Comparison of ENCODE assay signal across 1 cellular context in genomic region chr9:128043467-128043868, GRCh38.
TF ChIP-seq lines count a peak whose summit lies in the region.

No MANE protein-coding gene starts in this region.

TF ChIP-seq in HepG2, 621 proteins besides CTCF, POLR2A, EP300 and RAD21 (continued from another document and continues in another):
- TF ChIP-seq, protein P1, sequence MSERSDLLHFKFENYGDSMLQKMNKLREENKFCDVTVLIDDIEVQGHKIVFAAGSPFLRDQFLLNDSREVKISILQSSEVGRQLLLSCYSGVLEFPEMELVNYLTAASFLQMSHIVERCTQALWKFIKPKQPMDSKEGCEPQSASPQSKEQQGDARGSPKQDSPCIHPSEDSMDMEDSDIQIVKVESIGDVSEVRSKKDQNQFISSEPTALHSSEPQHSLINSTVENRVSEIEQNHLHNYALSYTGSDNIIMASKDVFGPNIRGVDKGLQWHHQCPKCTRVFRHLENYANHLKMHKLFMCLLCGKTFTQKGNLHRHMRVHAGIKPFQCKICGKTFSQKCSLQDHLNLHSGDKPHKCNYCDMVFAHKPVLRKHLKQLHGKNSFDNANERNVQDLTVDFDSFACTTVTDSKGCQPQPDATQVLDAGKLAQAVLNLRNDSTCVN (CRISPR knock-in tag; IDR thresholded peaks at IDR 0.05; ENCODE audit: borderline replicate concordance): peak; percentile 74; the same call in 1 of the 2 replicates
- TF ChIP-seq ZNF660 (CRISPR knock-in tag; IDR thresholded peaks at IDR 0.05; ENCODE audit: borderline replicate concordance, low read depth) (no peak), NFKBIZ (CRISPR knock-in tag; IDR thresholded peaks at IDR 0.05) (no peak), REXO4 (CRISPR knock-in tag; IDR thresholded peaks at IDR 0.05; ENCODE audit: borderline replicate concordance) (no peak), ZMYM2 (CRISPR knock-in tag; IDR thresholded peaks at IDR 0.05) (peak; percentile 76), JUNB (CRISPR knock-in tag; IDR thresholded peaks at IDR 0.05; ENCODE audit: borderline replicate concordance) (no peak), ZFY (CRISPR knock-in tag; IDR thresholded peaks at IDR 0.05) (peak; percentile 34; the same call in 1 of the 2 replicates), GZF1 (CRISPR knock-in tag; IDR thresholded peaks at IDR 0.05) (no peak), STAT5B (CRISPR knock-in tag; IDR thresholded peaks at IDR 0.05) (no peak), ZNF350 (CRISPR knock-in tag; IDR thresholded peaks at IDR 0.05; ENCODE audit: borderline replicate concordance, low read depth) (peak; percentile 58; the same call in 1 of the 2 replicates), MAFG (CRISPR knock-in tag; IDR thresholded peaks at IDR 0.05) (no peak), SMARCC2 (IDR thresholded peaks at IDR 0.05) (no peak), ZNF510 (CRISPR knock-in tag; IDR thresholded peaks at IDR 0.05; ENCODE audit: low read depth) (no peak), CBX1 (IDR thresholded peaks at IDR 0.05; ENCODE audit: low read depth) (no peak), ZNF264 (CRISPR knock-in tag; IDR thresholded peaks at IDR 0.05) (no peak), ZC3H4 (CRISPR knock-in tag; IDR thresholded peaks at IDR 0.05; ENCODE audit: borderline replicate concordance) (no peak), ASH2L (IDR thresholded peaks at IDR 0.05; ENCODE audit: insufficient read length, low read depth, low read length) (no peak), CREB1 (IDR thresholded peaks at IDR 0.05) (no peak), CREB1 (CRISPR knock-in tag; IDR thresholded peaks at IDR 0.05) (peak; percentile 35; the same call in 1 of the 2 replicates), ETV6 (CRISPR knock-in tag; conservative IDR thresholded peaks at IDR 0.05) (no peak), KIAA2018 (CRISPR knock-in tag; IDR thresholded peaks at IDR 0.05; ENCODE audit: borderline replicate concordance) (no peak), ATM (IDR thresholded peaks at IDR 0.05; ENCODE audit: borderline replicate concordance) (no peak), TEAD2 (CRISPR knock-in tag; IDR thresholded peaks at IDR 0.05) (no peak), PCBP1 (IDR thresholded peaks at IDR 0.05; ENCODE audit: borderline replicate concordance, low read depth, low read length) (no peak), IRF9 (CRISPR knock-in tag; IDR thresholded peaks at IDR 0.05; ENCODE audit: borderline replicate concordance) (no peak), NFYB (CRISPR knock-in tag; IDR thresholded peaks at IDR 0.05) (no peak), ZNF839 (CRISPR knock-in tag; IDR thresholded peaks at IDR 0.05; ENCODE audit: borderline replicate concordance) (no peak)
- TF ChIP-seq, protein P2, sequence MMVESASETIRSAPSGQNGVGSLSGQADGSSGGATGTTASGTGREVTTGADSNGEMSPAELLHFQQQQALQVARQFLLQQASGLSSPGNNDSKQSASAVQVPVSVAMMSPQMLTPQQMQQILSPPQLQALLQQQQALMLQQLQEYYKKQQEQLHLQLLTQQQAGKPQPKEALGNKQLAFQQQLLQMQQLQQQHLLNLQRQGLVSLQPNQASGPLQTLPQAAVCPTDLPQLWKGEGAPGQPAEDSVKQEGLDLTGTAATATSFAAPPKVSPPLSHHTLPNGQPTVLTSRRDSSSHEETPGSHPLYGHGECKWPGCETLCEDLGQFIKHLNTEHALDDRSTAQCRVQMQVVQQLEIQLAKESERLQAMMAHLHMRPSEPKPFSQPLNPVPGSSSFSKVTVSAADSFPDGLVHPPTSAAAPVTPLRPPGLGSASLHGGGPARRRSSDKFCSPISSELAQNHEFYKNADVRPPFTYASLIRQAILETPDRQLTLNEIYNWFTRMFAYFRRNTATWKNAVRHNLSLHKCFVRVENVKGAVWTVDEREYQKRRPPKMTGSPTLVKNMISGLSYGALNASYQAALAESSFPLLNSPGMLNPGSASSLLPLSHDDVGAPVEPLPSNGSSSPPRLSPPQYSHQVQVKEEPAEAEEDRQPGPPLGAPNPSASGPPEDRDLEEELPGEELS (CRISPR knock-in tag; IDR thresholded peaks at IDR 0.05): no peak
- TF ChIP-seq, protein P3, sequence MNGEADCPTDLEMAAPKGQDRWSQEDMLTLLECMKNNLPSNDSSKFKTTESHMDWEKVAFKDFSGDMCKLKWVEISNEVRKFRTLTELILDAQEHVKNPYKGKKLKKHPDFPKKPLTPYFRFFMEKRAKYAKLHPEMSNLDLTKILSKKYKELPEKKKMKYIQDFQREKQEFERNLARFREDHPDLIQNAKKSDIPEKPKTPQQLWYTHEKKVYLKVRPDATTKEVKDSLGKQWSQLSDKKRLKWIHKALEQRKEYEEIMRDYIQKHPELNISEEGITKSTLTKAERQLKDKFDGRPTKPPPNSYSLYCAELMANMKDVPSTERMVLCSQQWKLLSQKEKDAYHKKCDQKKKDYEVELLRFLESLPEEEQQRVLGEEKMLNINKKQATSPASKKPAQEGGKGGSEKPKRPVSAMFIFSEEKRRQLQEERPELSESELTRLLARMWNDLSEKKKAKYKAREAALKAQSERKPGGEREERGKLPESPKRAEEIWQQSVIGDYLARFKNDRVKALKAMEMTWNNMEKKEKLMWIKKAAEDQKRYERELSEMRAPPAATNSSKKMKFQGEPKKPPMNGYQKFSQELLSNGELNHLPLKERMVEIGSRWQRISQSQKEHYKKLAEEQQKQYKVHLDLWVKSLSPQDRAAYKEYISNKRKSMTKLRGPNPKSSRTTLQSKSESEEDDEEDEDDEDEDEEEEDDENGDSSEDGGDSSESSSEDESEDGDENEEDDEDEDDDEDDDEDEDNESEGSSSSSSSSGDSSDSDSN (CRISPR knock-in tag; IDR thresholded peaks at IDR 0.05): peak; percentile 64
- TF ChIP-seq, protein P4, sequence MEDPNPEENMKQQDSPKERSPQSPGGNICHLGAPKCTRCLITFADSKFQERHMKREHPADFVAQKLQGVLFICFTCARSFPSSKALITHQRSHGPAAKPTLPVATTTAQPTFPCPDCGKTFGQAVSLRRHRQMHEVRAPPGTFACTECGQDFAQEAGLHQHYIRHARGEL (CRISPR knock-in tag; IDR thresholded peaks at IDR 0.05): no peak
- TF ChIP-seq, protein P5, sequence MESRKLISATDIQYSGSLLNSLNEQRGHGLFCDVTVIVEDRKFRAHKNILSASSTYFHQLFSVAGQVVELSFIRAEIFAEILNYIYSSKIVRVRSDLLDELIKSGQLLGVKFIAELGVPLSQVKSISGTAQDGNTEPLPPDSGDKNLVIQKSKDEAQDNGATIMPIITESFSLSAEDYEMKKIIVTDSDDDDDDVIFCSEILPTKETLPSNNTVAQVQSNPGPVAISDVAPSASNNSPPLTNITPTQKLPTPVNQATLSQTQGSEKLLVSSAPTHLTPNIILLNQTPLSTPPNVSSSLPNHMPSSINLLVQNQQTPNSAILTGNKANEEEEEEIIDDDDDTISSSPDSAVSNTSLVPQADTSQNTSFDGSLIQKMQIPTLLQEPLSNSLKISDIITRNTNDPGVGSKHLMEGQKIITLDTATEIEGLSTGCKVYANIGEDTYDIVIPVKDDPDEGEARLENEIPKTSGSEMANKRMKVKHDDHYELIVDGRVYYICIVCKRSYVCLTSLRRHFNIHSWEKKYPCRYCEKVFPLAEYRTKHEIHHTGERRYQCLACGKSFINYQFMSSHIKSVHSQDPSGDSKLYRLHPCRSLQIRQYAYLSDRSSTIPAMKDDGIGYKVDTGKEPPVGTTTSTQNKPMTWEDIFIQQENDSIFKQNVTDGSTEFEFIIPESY (CRISPR knock-in tag; IDR thresholded peaks at IDR 0.05): no peak
- TF ChIP-seq, protein P6, sequence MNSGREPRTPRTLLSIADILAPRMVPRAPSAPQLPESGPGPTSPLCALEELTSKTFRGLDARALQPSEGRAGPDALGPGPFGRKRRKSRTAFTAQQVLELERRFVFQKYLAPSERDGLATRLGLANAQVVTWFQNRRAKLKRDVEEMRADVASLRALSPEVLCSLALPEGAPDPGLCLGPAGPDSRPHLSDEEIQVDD (CRISPR knock-in tag; IDR thresholded peaks at IDR 0.05; ENCODE audit: borderline replicate concordance): no peak
- TF ChIP-seq, protein P7, sequence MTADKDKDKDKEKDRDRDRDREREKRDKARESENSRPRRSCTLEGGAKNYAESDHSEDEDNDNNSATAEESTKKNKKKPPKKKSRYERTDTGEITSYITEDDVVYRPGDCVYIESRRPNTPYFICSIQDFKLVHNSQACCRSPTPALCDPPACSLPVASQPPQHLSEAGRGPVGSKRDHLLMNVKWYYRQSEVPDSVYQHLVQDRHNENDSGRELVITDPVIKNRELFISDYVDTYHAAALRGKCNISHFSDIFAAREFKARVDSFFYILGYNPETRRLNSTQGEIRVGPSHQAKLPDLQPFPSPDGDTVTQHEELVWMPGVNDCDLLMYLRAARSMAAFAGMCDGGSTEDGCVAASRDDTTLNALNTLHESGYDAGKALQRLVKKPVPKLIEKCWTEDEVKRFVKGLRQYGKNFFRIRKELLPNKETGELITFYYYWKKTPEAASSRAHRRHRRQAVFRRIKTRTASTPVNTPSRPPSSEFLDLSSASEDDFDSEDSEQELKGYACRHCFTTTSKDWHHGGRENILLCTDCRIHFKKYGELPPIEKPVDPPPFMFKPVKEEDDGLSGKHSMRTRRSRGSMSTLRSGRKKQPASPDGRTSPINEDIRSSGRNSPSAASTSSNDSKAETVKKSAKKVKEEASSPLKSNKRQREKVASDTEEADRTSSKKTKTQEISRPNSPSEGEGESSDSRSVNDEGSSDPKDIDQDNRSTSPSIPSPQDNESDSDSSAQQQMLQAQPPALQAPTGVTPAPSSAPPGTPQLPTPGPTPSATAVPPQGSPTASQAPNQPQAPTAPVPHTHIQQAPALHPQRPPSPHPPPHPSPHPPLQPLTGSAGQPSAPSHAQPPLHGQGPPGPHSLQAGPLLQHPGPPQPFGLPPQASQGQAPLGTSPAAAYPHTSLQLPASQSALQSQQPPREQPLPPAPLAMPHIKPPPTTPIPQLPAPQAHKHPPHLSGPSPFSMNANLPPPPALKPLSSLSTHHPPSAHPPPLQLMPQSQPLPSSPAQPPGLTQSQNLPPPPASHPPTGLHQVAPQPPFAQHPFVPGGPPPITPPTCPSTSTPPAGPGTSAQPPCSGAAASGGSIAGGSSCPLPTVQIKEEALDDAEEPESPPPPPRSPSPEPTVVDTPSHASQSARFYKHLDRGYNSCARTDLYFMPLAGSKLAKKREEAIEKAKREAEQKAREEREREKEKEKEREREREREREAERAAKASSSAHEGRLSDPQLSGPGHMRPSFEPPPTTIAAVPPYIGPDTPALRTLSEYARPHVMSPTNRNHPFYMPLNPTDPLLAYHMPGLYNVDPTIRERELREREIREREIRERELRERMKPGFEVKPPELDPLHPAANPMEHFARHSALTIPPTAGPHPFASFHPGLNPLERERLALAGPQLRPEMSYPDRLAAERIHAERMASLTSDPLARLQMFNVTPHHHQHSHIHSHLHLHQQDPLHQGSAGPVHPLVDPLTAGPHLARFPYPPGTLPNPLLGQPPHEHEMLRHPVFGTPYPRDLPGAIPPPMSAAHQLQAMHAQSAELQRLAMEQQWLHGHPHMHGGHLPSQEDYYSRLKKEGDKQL (CRISPR knock-in tag; IDR thresholded peaks at IDR 0.05; ENCODE audit: low read depth): no peak
